Comparison of ENCODE assay signal across 8 cellular contexts in the genomic region with DNA sequence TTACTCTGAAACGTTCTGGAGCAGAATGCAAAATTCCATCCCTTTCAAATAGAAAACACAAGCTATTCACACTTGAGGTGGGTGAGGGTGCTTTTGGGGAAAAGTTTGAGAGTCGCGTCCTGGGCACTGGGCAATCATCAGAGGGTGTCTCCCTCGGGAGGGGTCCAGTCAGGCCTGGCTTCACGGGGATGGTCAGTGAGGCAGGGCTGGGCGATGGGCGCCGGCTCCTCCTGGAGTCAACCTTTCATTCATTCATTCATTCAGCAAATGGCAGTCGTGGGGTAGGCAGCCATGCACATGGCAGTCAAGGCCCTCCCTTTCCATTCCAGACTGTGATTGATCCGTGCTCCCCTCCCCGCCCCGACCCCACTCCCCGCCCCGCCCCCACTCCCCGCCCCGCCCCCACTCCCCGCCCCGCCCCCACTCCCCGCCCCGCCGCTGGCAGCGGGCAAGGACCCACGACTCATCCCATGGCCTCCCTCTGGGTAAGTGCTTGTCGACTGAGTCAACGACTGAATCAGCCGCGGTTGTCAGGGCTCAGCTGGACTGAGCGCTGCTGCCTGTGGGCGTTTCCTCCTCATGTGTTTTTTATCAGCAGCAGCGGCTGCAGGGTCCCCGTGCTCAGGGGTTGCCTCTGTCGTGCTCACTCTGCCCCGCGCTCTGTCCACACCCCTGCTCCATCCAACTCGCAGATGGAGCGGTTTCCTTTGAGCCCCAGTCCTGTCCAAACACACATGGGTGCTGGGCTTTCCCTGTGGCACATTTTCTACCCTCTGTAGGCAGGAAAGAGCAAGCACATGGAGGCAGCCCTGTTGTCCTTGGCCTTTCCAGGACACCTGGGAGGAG. TPM values are rescaled to one million over a fixed set of nuclear protein-coding genes. Genes with fewer than 3 reads are reported as not detected.
DNase-seq lines count a peak whose midpoint lies in the region; ATAC-seq and TF ChIP-seq lines count a peak whose summit lies in the region.

No MANE protein-coding gene starts in this region.

- no peaks in the 10 kb centered on the region for H3K27me3 ChIP-seq in neural progenitor cell

- no peak overlapping the region for H3K4me3 ChIP-seq in neural progenitor cell

- no peaks in the 10 kb centered on the region for H3K79me2 ChIP-seq in neural progenitor cell (ENCODE audit: low read depth)

- H2AFZ ChIP-seq in neural progenitor cell (replicated peaks): no peak overlapping the region

- no peak overlapping the region for H3K27ac ChIP-seq in neural progenitor cell

- H3K4me1 Mint-ChIP-seq in WTC11: peaks cover 34% of the 10 kb centered on the region
- H3K4me1 Mint-ChIP-seq in neural progenitor cell: peaks cover 27% of the 10 kb centered on the region

- intact Hi-C loops in Right ventricle myocardium inferior (cut with DNase I): no loop called here
- intact Hi-C loops in cardiac septum (cut with DNase I): no loop called here

- no peaks in the 10 kb centered on the region for H3K27me3 Mint-ChIP-seq in WTC11 (ENCODE audit: low read depth)
- peaks cover 14% of the 10 kb centered on the region for H3K27me3 Mint-ChIP-seq in neural progenitor cell (ENCODE audit: insufficient read depth, low read depth)

- H3K9me3 Mint-ChIP-seq in WTC11 (peaks cover 10% of the 10 kb centered on the region), neural progenitor cell (peaks cover 13% of the 10 kb centered on the region)

- DNase-seq in Right ventricle myocardium inferior (ENCODE audit: missing footprints) (no peak), cardiac septum (ENCODE audit: low spot score) (no peak), WTC11 (ENCODE audit: low spot score) (no peak), dermis blood vessel endothelial cell (peak; percentile 69), neural progenitor cell (ENCODE audit: low spot score) (no peak), NCI-H2171 treated with DMSO at 0.1 percent for 48 hours (lab: John Stamatoyannopoulos, UW) (no peak)

- H3K36me3 ChIP-seq in neural progenitor cell: no peaks in the 10 kb centered on the region

- peaks cover 4% of the 10 kb centered on the region for H3K4me1 ChIP-seq in neural progenitor cell

- ATAC-seq in Right ventricle myocardium inferior (peak; percentile 42), WTC11 (peak; percentile 33; the same call in 1 of the 2 replicates), HG02798 (IDR thresholded peaks at IDR 0.05; ENCODE audit: poor library complexity, unreplicated experiment) (no peak), GM19328 (IDR thresholded peaks at IDR 0.05; ENCODE audit: unreplicated experiment) (no peak)

- H3K9me3 ChIP-seq in neural progenitor cell (ENCODE audit: low read depth): no peaks in the 10 kb centered on the region

- CTCF ChIA-PET in WTC11 (lab: Charles Lee): interaction anchor here (0.8 to 6.7 kb wide), 10 partner anchors 10 to 308 kb away, joined by 3 to 34 read pairs (median 6); no protein-coding TSS in a partner anchor

- H3F3A ChIP-seq in neural progenitor cell (ENCODE audit: low read depth): no peaks in the 10 kb centered on the region

- H3K4me2 ChIP-seq in neural progenitor cell: peak overlapping the region; percentile 38

- H3K4me3 Mint-ChIP-seq in WTC11 (peak overlapping the region; percentile 36; the same call in 1 of the 2 replicates), neural progenitor cell (no peak overlapping the region)

- H4K20me1 ChIP-seq in neural progenitor cell (ENCODE audit: low read depth): no peaks in the 10 kb centered on the region

- H3K36me3 Mint-ChIP-seq in WTC11 (no peaks in the 10 kb centered on the region), neural progenitor cell (no peaks in the 10 kb centered on the region)

- TF ChIP-seq CTCF in WTC11 (IDR thresholded peaks at IDR 0.05) (no peak), neural progenitor cell (IDR thresholded peaks at IDR 0.05) (no peak)

- POLR2A ChIA-PET in WTC11 (lab: Charles Lee): interaction anchor here (0.6 kb wide), 1 partner anchor 46 kb away, joined by 9 read pairs; no protein-coding TSS in a partner anchor

- H3K27ac Mint-ChIP-seq in WTC11 (no peak overlapping the region), neural progenitor cell (peak overlapping the region; percentile 81)

- no peak overlapping the region for H3K9ac ChIP-seq in neural progenitor cell

TF ChIP-seq in WTC11, 78 proteins besides CTCF, POLR2A, EP300 and RAD21:
- no peak for TF ChIP-seq EMX1 (CRISPR knock-in tag; IDR thresholded peaks at IDR 0.05)
- no peak for TF ChIP-seq JAZF1 (CRISPR knock-in tag; IDR thresholded peaks at IDR 0.05)
- no peak for TF ChIP-seq ZNF423 (CRISPR knock-in tag; IDR thresholded peaks at IDR 0.05)
- no peak for TF ChIP-seq ELF4 (CRISPR knock-in tag; IDR thresholded peaks at IDR 0.05; ENCODE audit: low read depth)
- TF ChIP-seq, protein P1, sequence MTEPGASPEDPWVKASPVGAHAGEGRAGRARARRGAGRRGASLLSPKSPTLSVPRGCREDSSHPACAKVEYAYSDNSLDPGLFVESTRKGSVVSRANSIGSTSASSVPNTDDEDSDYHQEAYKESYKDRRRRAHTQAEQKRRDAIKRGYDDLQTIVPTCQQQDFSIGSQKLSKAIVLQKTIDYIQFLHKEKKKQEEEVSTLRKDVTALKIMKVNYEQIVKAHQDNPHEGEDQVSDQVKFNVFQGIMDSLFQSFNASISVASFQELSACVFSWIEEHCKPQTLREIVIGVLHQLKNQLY (CRISPR knock-in tag; IDR thresholded peaks at IDR 0.05): no peak
- TF ChIP-seq NR3C1 (CRISPR knock-in tag; conservative IDR thresholded peaks at IDR 0.05; ENCODE audit: low read depth): no peak
- TF ChIP-seq, protein P2, sequence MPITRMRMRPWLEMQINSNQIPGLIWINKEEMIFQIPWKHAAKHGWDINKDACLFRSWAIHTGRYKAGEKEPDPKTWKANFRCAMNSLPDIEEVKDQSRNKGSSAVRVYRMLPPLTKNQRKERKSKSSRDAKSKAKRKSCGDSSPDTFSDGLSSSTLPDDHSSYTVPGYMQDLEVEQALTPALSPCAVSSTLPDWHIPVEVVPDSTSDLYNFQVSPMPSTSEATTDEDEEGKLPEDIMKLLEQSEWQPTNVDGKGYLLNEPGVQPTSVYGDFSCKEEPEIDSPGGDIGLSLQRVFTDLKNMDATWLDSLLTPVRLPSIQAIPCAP (CRISPR knock-in tag; IDR thresholded peaks at IDR 0.05): no peak

RNA-seq across cellular contexts. Expression of a gene that starts 12.5 kb away (rescaled TPM):
- total RNA-seq in Right ventricle myocardium inferior (16.5 TPM), cardiac septum (12.9 TPM), WTC11 (2021) (4.3 to 5.5 TPM (median 4.6 TPM) in 3 replicates), dermis blood vessel endothelial cell (19.6 and 35.8 TPM in 2 replicates), neural progenitor cell (ENCODE audit: low replicate concordance) (2.8 and 7.1 TPM in 2 replicates)

RNA-seq across cellular contexts. Expression of a gene that starts 45.7 kb away (rescaled TPM):
- total RNA-seq in Right ventricle myocardium inferior (18.7 TPM), cardiac septum (28.9 TPM), WTC11 (2021) (7.4 to 7.9 TPM (median 7.8 TPM) in 3 replicates), dermis blood vessel endothelial cell (21.3 and 32.1 TPM in 2 replicates), neural progenitor cell (ENCODE audit: low replicate concordance) (6.0 and 15.2 TPM in 2 replicates)

Comparison
In these comparisons a context has a peak if more than half of its experiments do, and no peak if none do; other contexts are left out.
1. ATAC-seq: peak in Right ventricle myocardium inferior (single experiment) and WTC11 (single experiment); none in HG02798 (single experiment) and GM19328 (single experiment).